Comparison of ENCODE assay signal across 1 cellular context in genomic region chr5:131759704-131760103, GRCh38.
TF ChIP-seq lines count a peak whose summit lies in the region.

No MANE protein-coding gene starts in this region.

TF ChIP-seq in GM23338, 12 proteins besides CTCF, POLR2A, EP300 and RAD21 (continued from another document):
- TF ChIP-seq, protein P1, sequence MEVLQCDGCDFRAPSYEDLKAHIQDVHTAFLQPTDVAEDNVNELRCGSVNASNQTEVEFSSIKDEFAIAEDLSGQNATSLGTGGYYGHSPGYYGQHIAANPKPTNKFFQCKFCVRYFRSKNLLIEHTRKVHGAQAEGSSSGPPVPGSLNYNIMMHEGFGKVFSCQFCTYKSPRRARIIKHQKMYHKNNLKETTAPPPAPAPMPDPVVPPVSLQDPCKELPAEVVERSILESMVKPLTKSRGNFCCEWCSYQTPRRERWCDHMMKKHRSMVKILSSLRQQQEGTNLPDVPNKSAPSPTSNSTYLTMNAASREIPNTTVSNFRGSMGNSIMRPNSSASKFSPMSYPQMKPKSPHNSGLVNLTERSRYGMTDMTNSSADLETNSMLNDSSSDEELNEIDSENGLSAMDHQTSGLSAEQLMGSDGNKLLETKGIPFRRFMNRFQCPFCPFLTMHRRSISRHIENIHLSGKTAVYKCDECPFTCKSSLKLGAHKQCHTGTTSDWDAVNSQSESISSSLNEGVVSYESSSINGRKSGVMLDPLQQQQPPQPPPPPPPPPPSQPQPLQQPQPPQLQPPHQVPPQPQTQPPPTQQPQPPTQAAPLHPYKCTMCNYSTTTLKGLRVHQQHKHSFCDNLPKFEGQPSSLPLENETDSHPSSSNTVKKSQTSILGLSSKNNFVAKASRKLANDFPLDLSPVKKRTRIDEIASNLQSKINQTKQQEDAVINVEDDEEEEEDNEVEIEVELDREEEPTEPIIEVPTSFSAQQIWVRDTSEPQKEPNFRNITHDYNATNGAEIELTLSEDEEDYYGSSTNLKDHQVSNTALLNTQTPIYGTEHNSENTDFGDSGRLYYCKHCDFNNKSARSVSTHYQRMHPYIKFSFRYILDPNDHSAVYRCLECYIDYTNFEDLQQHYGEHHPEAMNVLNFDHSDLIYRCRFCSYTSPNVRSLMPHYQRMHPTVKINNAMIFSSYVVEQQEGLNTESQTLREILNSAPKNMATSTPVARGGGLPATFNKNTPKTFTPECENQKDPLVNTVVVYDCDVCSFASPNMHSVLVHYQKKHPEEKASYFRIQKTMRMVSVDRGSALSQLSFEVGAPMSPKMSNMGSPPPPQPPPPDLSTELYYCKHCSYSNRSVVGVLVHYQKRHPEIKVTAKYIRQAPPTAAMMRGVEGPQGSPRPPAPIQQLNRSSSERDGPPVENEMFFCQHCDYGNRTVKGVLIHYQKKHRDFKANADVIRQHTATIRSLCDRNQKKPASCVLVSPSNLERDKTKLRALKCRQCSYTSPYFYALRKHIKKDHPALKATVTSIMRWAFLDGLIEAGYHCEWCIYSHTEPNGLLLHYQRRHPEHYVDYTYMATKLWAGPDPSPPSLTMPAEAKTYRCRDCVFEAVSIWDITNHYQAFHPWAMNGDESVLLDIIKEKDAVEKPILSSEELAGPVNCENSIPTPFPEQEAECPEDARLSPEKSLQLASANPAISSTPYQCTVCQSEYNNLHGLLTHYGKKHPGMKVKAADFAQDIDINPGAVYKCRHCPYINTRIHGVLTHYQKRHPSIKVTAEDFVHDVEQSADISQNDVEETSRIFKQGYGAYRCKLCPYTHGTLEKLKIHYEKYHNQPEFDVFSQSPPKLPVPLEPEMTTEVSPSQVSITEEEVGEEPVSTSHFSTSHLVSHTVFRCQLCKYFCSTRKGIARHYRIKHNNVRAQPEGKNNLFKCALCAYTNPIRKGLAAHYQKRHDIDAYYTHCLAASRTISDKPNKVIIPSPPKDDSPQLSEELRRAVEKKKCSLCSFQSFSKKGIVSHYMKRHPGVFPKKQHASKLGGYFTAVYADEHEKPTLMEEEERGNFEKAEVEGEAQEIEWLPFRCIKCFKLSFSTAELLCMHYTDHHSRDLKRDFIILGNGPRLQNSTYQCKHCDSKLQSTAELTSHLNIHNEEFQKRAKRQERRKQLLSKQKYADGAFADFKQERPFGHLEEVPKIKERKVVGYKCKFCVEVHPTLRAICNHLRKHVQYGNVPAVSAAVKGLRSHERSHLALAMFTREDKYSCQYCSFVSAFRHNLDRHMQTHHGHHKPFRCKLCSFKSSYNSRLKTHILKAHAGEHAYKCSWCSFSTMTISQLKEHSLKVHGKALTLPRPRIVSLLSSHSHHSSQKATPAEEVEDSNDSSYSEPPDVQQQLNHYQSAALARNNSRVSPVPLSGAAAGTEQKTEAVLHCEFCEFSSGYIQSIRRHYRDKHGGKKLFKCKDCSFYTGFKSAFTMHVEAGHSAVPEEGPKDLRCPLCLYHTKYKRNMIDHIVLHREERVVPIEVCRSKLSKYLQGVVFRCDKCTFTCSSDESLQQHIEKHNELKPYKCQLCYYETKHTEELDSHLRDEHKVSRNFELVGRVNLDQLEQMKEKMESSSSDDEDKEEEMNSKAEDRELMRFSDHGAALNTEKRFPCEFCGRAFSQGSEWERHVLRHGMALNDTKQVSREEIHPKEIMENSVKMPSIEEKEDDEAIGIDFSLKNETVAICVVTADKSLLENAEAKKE (CRISPR knock-in tag; IDR thresholded peaks at IDR 0.05) = no peak
